ENCODE assay signal across 8 cellular contexts in genomic region chr22:19766506-19767426, GRCh38. TPM values are rescaled to one million over a fixed set of nuclear protein-coding genes. Genes with fewer than 3 reads are reported as not detected.
A peak's percentile ranks its signal among the peaks of the same experiment; 100 is the strongest.
DNase-seq lines count a peak whose midpoint lies in the region; ATAC-seq, FAIRE-seq and TF ChIP-seq lines count a peak whose summit lies in the region.

No MANE protein-coding gene starts in this region.

- WGBS in SK-N-SH (ENCODE audit: low lambda C conversion rate), result 14% methylated on average over 22 of the region's 105 CpGs
- WGBS in K562 (ENCODE audit: insufficient coverage, low coverage, missing lambda C conversion rate), result 60% methylated on average over 104 of the region's 105 CpGs
- no CpG with 5 or more reads among the region's 105 CpGs for WGBS in mesendoderm (ENCODE audit: extremely low coverage, insufficient coverage, low lambda C conversion rate)
- 2% methylated on average over 105 of the region's 105 CpGs for WGBS in thymus

- no peak overlapping the region for H2BK120ac ChIP-seq in mesendoderm (ENCODE audit: low read depth, low read length)

- H3K4me2 ChIP-seq in SK-N-SH, result peak overlapping the region; percentile 37; the same call in 1 of the 2 replicates
- H3K4me2 ChIP-seq in K562 (ENCODE audit: insufficient read depth, low read length), result peak overlapping the region; percentile 30
- no peak overlapping the region for H3K4me2 ChIP-seq in mesendoderm (ENCODE audit: low read length)

- H3K18ac ChIP-seq in mesendoderm (ENCODE audit: low read length), result no peak overlapping the region

- peak; percentile 70 for ATAC-seq in K562

- no peak overlapping the region for H3K27ac ChIP-seq in SK-N-SH (ENCODE audit: low read depth in 2 of 2, low read length in 1 of 2)
- H3K27ac ChIP-seq in K562 (ENCODE audit: extremely low read depth, low read depth, low read length), result peak overlapping the region; percentile 46; the same call in 1 of the 3 replicates
- H3K27ac ChIP-seq in mesendoderm (ENCODE audit: low read depth, low read length), result no peak overlapping the region
- no peak overlapping the region for H3K27ac ChIP-seq in thymus (ENCODE audit: low read depth)

- H2AFZ ChIP-seq in SK-N-SH (ENCODE audit: low read depth) (peak overlapping the region; percentile 51; the same call in 1 of the 2 replicates), K562 (ENCODE audit: low read depth, low read length) (peak overlapping the region; percentile 8; the same call in 1 of the 2 replicates)

- no peak overlapping the region for H3K4ac ChIP-seq in mesendoderm (ENCODE audit: low read depth, low read length)

- H2AK5ac ChIP-seq in mesendoderm (ENCODE audit: low read length), result no peak overlapping the region

- TF ChIP-seq POLR2A in K562 (conservative IDR thresholded peaks at IDR 0.05), result 0 out of 2 replicates have a peak, but pooled peaks have one; percentile 36

- intact Hi-C loops in K562 (cut with micrococcal nuclease), result loop anchor here (2.0 kb wide), 1 partner anchor 36 kb away; no protein-coding TSS in a partner anchor

- no peak overlapping the region for H4K8ac ChIP-seq in mesendoderm (ENCODE audit: low read depth, low read length)

- no peaks in the 10 kb centered on the region for H3K79me1 ChIP-seq in mesendoderm (ENCODE audit: low read length)

- H3K9me3 ChIP-seq in SK-N-SH (no peaks in the 10 kb centered on the region), K562 (replicated peaks; ENCODE audit: control insufficient read depth, insufficient read depth, low read depth, low read length) (no peaks in the 10 kb centered on the region), thymus (ENCODE audit: control insufficient read depth) (peaks cover 2% of the 10 kb centered on the region)

- H3K4me3 ChIP-seq in SK-N-SH (ENCODE audit: low read depth in 2 of 2, low read length in 1 of 2) (peak overlapping the region in 1 of 2 experiments; percentile 21; a peak in 1 of 4 replicates), K562 (peak overlapping the region; percentile 34), mesendoderm (ENCODE audit: low read length) (no peak overlapping the region), thymus (ENCODE audit: low read length) (peak overlapping the region; percentile 23)

- H3F3A ChIP-seq in SK-N-SH (replicated peaks; ENCODE audit: insufficient read depth), result no peaks in the 10 kb centered on the region

- H4K5ac ChIP-seq in mesendoderm (ENCODE audit: low read length), result no peak overlapping the region

- H3K23ac ChIP-seq in mesendoderm (ENCODE audit: low read length), result no peak overlapping the region

- BruUV-seq in K562 (replicated peaks; lab: Mats Ljungman, UMichigan), result no TSS peak

- no peak overlapping the region for H2BK5ac ChIP-seq in mesendoderm (ENCODE audit: low read length)

- TF ChIP-seq RAD21 in SK-N-SH (IDR thresholded peaks at IDR 0.05; ENCODE audit: low read length) (no peak), K562 (CRISPR knock-in tag; conservative IDR thresholded peaks at IDR 0.05 in 1 of 2, IDR thresholded peaks at IDR 0.05 in 1 of 2) (peak in 1 of 2 experiments; percentile 71; a peak in 2 of 4 replicates)

- H3K9me2 ChIP-seq in SK-N-SH, result no peaks in the 10 kb centered on the region

- FAIRE-seq in K562 (lab: Jason Lieb, UNC), result no peak

- H3K27me3 ChIP-seq in SK-N-SH (ENCODE audit: insufficient read depth) (peaks cover 34% of the 10 kb centered on the region), K562 (ENCODE audit: control insufficient read depth in 2 of 2, insufficient read depth in 2 of 2, low read length in 2 of 2) (peaks cover 0 to 14% of the 10 kb centered on the region in 2 experiments; a peak in 2 of 5 replicates), mesendoderm (ENCODE audit: insufficient read depth, low read length, poor library complexity) (peaks cover 67% of the 10 kb centered on the region), thymus (ENCODE audit: control insufficient read depth, insufficient read depth) (peaks cover 77% of the 10 kb centered on the region)

- 0 out of 4 replicates have a peak, but pooled peaks of 1 of the 2 experiments have one; percentile 6 for TF ChIP-seq EP300 in SK-N-SH (IDR thresholded peaks at IDR 0.05; ENCODE audit: borderline replicate concordance in 1 of 2, low read depth in 1 of 2, low read length in 1 of 2)
- 0 out of 2 replicates have a peak, but pooled peaks have one; percentile 16 for TF ChIP-seq EP300 in K562 (IDR thresholded peaks at IDR 0.05; ENCODE audit: low read length)

- no peak overlapping the region for H2BK15ac ChIP-seq in mesendoderm (replicated peaks; ENCODE audit: low read depth)

- H3K9ac ChIP-seq in SK-N-SH (no peak overlapping the region), K562 (ENCODE audit: insufficient read depth in 1 of 2, low read depth in 2 of 2, low read length in 2 of 2) (peak overlapping the region in 1 of 2 experiments; percentile 74; a peak in 3 of 4 replicates), mesendoderm (ENCODE audit: low read length) (no peak overlapping the region)

- TF ChIP-seq CTCF in SK-N-SH (IDR thresholded peaks at IDR 0.05) (peak; percentile 32; the same call in 1 of the 2 replicates), K562 (IDR thresholded peaks at IDR 0.05 in 2 of 3, conservative IDR thresholded peaks at IDR 0.05 in 1 of 3; ENCODE audit: insufficient read depth in 2 of 3, low read depth in 1 of 3, low read length in 3 of 3) (peak; percentile 71 to 79 (median 75))

- CTCF ChIA-PET in SK-N-SH (lab: Yijun Ruan, JAX), result interaction anchor here (0.9 to 3.0 kb wide), 3 partner anchors 34 to 125 kb away, joined by 3 to 15 read pairs (median 4); no protein-coding TSS in a partner anchor
- CTCF ChIA-PET in K562 (lab: Yijun Ruan, JAX; ENCODE audit: low intra/inter-chr PET ratio), result interaction anchor here (0.6 to 1.7 kb wide), 3 partner anchors 10 to 78 kb away, joined by 3 to 9 read pairs (median 5); no protein-coding TSS in a partner anchor

- DNase-seq in EH (ENCODE audit: low read depth) (peak; percentile 31), SK-N-SH (peak; percentile 78), K562 (ENCODE audit: extremely low read depth in 1 of 4, low spot score in 3 of 4) (peak; percentile 82 to 86 (median 84)), mesendoderm (peak; percentile 71), mesenteric fat pad (ENCODE audit: low spot score) (no peak), NCI-H446 treated with DMSO at 0.1 percent for 48 hours (lab: John Stamatoyannopoulos, UW) (no peak)
- DNase-seq in NK-92 treated with Interleukin-12 subunit alpha and Interleukin-12 subunit beta, amount 100 ng/mL, for 24 hours (lab: John Stamatoyannopoulos, UW), result no peak

- in situ Hi-C loops in K562 (cut with MboI), result no loop called here

- H3K36me3 ChIP-seq in SK-N-SH (replicated peaks in 1 of 2; ENCODE audit: control insufficient read depth in 1 of 2, insufficient read depth in 2 of 2, low read length in 1 of 2), result no peaks in the 10 kb centered on the region
- peaks cover 8% of the 10 kb centered on the region; the same call in 1 of the 3 replicates for H3K36me3 ChIP-seq in K562 (ENCODE audit: control insufficient read depth, insufficient read depth, low read length)
- no peaks in the 10 kb centered on the region for H3K36me3 ChIP-seq in mesendoderm (ENCODE audit: control insufficient read depth, insufficient read depth, low read length)
- H3K36me3 ChIP-seq in thymus (ENCODE audit: control insufficient read depth, insufficient read depth), result no peaks in the 10 kb centered on the region

- H4K20me1 ChIP-seq in SK-N-SH (ENCODE audit: insufficient read depth), result no peaks in the 10 kb centered on the region
- H4K20me1 ChIP-seq in K562 (replicated peaks; ENCODE audit: control insufficient read depth, insufficient read depth, low read length), result 0 out of 2 replicates have a peak, but pooled peaks cover 3% of the 10 kb centered on the region

- peak overlapping the region; percentile 34 for H3K56ac ChIP-seq in mesendoderm (ENCODE audit: low read length)

- H3K4me1 ChIP-seq in SK-N-SH (ENCODE audit: control insufficient read depth in 1 of 2, insufficient read depth in 2 of 2, low read depth in 1 of 2, low read length in 1 of 2) (no peaks in the 10 kb centered on the region; a peak in 1 of 4 replicates), K562 (replicated peaks in 1 of 2; ENCODE audit: control insufficient read depth in 2 of 2, insufficient read depth in 2 of 2, low read length in 2 of 2) (peaks cover 6 to 89% of the 10 kb centered on the region in 2 experiments; a peak in 3 of 5 replicates), mesendoderm (ENCODE audit: control insufficient read depth, low read depth, low read length) (peaks cover 3% of the 10 kb centered on the region), thymus (ENCODE audit: control insufficient read depth, insufficient read depth, low read length) (no peaks in the 10 kb centered on the region)

- peaks cover 6% of the 10 kb centered on the region for H3K9me1 ChIP-seq in K562 (ENCODE audit: control insufficient read depth, insufficient read depth, low read length)

- POLR2A ChIA-PET in SK-N-SH (lab: Yijun Ruan, JAX) (no interaction called here), K562 (lab: Yijun Ruan, JAX) (interaction anchor here (0.6 to 6.7 kb wide), 6 partner anchors 10 to 95 kb away, joined by 3 to 78 read pairs (median 4); no protein-coding TSS in a partner anchor)

- H3K79me2 ChIP-seq in SK-N-SH (ENCODE audit: insufficient read depth) (no peaks in the 10 kb centered on the region), K562 (ENCODE audit: control insufficient read depth, insufficient read depth, low read length) (peaks cover 17% of the 10 kb centered on the region), mesendoderm (ENCODE audit: control insufficient read depth, insufficient read depth, low read length) (no peaks in the 10 kb centered on the region)

RNA-seq across cellular contexts. Expression of gene TBX1, which starts 6.2 kb away (rescaled TPM):
- polyA plus RNA-seq in SK-N-SH (2012; rRNA removed) (not detected in 2 replicates), K562 (2011; rRNA removed) (2.5 and 9.5 TPM in 2 replicates), K562 (2014; fragmentation: Illumina TruSeq; extraction: Trizol) (8.0 and 12.8 TPM in 2 replicates), K562 (2014; fragmentation: Nextera tagmentation; extraction: Ambion mirVana) (under 1 TPM; 0.07 to 0.11 TPM), K562 (2014; rRNA removed) (14.7 and 17.1 TPM in 2 replicates), thymus (0.96 TPM)
- 0.07 TPM in 1 of 2 replicates, not detected in the other for polyA plus RNA-seq in SK-N-SH (2012; cell fraction: cytosol; rRNA removed)
- polyA plus RNA-seq in SK-N-SH (2012; cell fraction: nucleus; rRNA removed), result 0.29 and 0.41 TPM in 2 replicates
- total RNA-seq in K562 (2011; cell fraction: chromatin; rRNA removed; ENCODE audit: low replicate concordance), result 31.9 and 90.7 TPM in 2 replicates
- total RNA-seq in K562 (2011; cell fraction: nucleolus; rRNA removed), result 41.9 and 52.4 TPM in 2 replicates
- 40.6 and 47.0 TPM in 2 replicates for total RNA-seq in K562 (2011; cell fraction: nucleoplasm; rRNA removed)
- total RNA-seq in K562 (2014; rRNA removed) (8.9 and 14.0 TPM in 2 replicates), K562 (2014; rRNA removed; fragmentation: Illumina TruSeq; extraction: Trizol) (2.1 and 2.6 TPM in 2 replicates), K562 (2015; rRNA removed; fragmentation: Illumina TruSeq; extraction: Trizol) (3.5 and 3.9 TPM in 2 replicates), K562 (2021) (34.2 and 35.0 TPM in 2 replicates), mesenteric fat pad (3.0 TPM)
- 5.8 and 7.7 TPM in 2 replicates for polyA plus RNA-seq in K562 (2011; cell fraction: cytosol; rRNA removed)
- 55.1 and 87.1 TPM in 2 replicates for polyA plus RNA-seq in K562 (2011; cell fraction: nucleus; rRNA removed)
- 12.4 and 14.0 TPM in 2 replicates for polyA plus RNA-seq in K562 (2012)
- 2.2 and 5.5 TPM in 2 replicates for polyA minus RNA-seq in K562 (2011; rRNA and poly(A)+ RNA removed)
- polyA minus RNA-seq in K562 (2011; cell fraction: cytosol; rRNA and poly(A)+ RNA removed), result 5.4 and 22.9 TPM in 2 replicates
- polyA minus RNA-seq in K562 (2011; cell fraction: nucleus; rRNA and poly(A)+ RNA removed), result 20.1 and 45.7 TPM in 2 replicates
- 0.03 TPM for polyA plus RNA-seq in mesendoderm (2013, experiment 1 of 2)
- polyA plus RNA-seq in mesendoderm (2013, experiment 2 of 2), result 0.10 TPM

RNA-seq across cellular contexts. Expression of gene GP1BB, which starts 43.4 kb away (rescaled TPM):
- polyA plus RNA-seq in SK-N-SH (2012; rRNA removed), result 0.49 and 1.5 TPM in 2 replicates
- polyA plus RNA-seq in SK-N-SH (2012; cell fraction: cytosol; rRNA removed), result 0.49 and 0.85 TPM in 2 replicates
- 7.2 and 43.4 TPM in 2 replicates for polyA plus RNA-seq in SK-N-SH (2012; cell fraction: nucleus; rRNA removed)
- total RNA-seq in K562 (2011; cell fraction: chromatin; rRNA removed; ENCODE audit: low replicate concordance), result 12.5 and 89.3 TPM in 2 replicates
- 145 and 149 TPM in 2 replicates for total RNA-seq in K562 (2011; cell fraction: nucleolus; rRNA removed)
- total RNA-seq in K562 (2011; cell fraction: nucleoplasm; rRNA removed), result 44.7 and 52.3 TPM in 2 replicates
- 85.2 and 90.0 TPM in 2 replicates for total RNA-seq in K562 (2014; rRNA removed)
- total RNA-seq in K562 (2014; rRNA removed; fragmentation: Illumina TruSeq; extraction: Trizol), result 2.1 and 2.8 TPM in 2 replicates
- total RNA-seq in K562 (2015; rRNA removed; fragmentation: Illumina TruSeq; extraction: Trizol), result 1.6 and 5.2 TPM in 2 replicates
- 139 and 162 TPM in 2 replicates for total RNA-seq in K562 (2021)
- 9.2 and 33.6 TPM in 2 replicates for polyA plus RNA-seq in K562 (2011; rRNA removed)
- polyA plus RNA-seq in K562 (2011; cell fraction: cytosol; rRNA removed), result 60.0 and 286 TPM in 2 replicates
- 103 and 165 TPM in 2 replicates for polyA plus RNA-seq in K562 (2011; cell fraction: nucleus; rRNA removed)
- polyA plus RNA-seq in K562 (2012), result 49.9 and 97.0 TPM in 2 replicates
- polyA plus RNA-seq in K562 (2014; fragmentation: Illumina TruSeq; extraction: Trizol), result 1.6 and 15.2 TPM in 2 replicates
- 1 to 10 TPM in 1 of 2 experiments, under 1 TPM in 1; 0.69 to 1.1 TPM for polyA plus RNA-seq in K562 (2014; fragmentation: Nextera tagmentation; extraction: Ambion mirVana)
- 110 and 150 TPM in 2 replicates for polyA plus RNA-seq in K562 (2014; rRNA removed)
- 2.4 and 2.8 TPM in 2 replicates for polyA minus RNA-seq in K562 (2011; rRNA and poly(A)+ RNA removed)
- polyA minus RNA-seq in K562 (2011; cell fraction: cytosol; rRNA and poly(A)+ RNA removed), result 43.2 and 113 TPM in 2 replicates
- 19.4 and 37.3 TPM in 2 replicates for polyA minus RNA-seq in K562 (2011; cell fraction: nucleus; rRNA and poly(A)+ RNA removed)
- polyA plus RNA-seq in mesendoderm (2013, experiment 1 of 2), result 0.52 TPM
- 0.45 TPM for polyA plus RNA-seq in mesendoderm (2013, experiment 2 of 2)
- 9.6 TPM for polyA plus RNA-seq in thymus
- total RNA-seq in mesenteric fat pad, result 1.8 TPM

RNA-seq across cellular contexts. Expression of gene SEPTIN5, which starts 52.5 kb away (rescaled TPM):
- polyA plus RNA-seq in SK-N-SH (2012; rRNA removed), result 10.4 and 14.0 TPM in 2 replicates
- 6.1 and 11.1 TPM in 2 replicates for polyA plus RNA-seq in SK-N-SH (2012; cell fraction: cytosol; rRNA removed)
- 34.8 and 52.6 TPM in 2 replicates for polyA plus RNA-seq in SK-N-SH (2012; cell fraction: nucleus; rRNA removed)
- total RNA-seq in K562 (2011; cell fraction: chromatin; rRNA removed; ENCODE audit: low replicate concordance), result 625 and 1,610 TPM in 2 replicates
- 538 and 650 TPM in 2 replicates for total RNA-seq in K562 (2011; cell fraction: nucleolus; rRNA removed)
- 407 and 495 TPM in 2 replicates for total RNA-seq in K562 (2011; cell fraction: nucleoplasm; rRNA removed)
- total RNA-seq in K562 (2014; rRNA removed), result 116 and 125 TPM in 2 replicates
- total RNA-seq in K562 (2014; rRNA removed; fragmentation: Illumina TruSeq; extraction: Trizol), result 92.5 and 94.6 TPM in 2 replicates
- total RNA-seq in K562 (2015; rRNA removed; fragmentation: Illumina TruSeq; extraction: Trizol), result 28.1 and 34.9 TPM in 2 replicates
- 177 and 195 TPM in 2 replicates for total RNA-seq in K562 (2021)
- 119 and 238 TPM in 2 replicates for polyA plus RNA-seq in K562 (2011; rRNA removed)
- polyA plus RNA-seq in K562 (2011; cell fraction: cytosol; rRNA removed), result 143 and 156 TPM in 2 replicates
- polyA plus RNA-seq in K562 (2011; cell fraction: nucleus; rRNA removed), result 671 and 957 TPM in 2 replicates
- 122 and 123 TPM in 2 replicates for polyA plus RNA-seq in K562 (2012)
- 135 and 164 TPM in 2 replicates for polyA plus RNA-seq in K562 (2014; fragmentation: Illumina TruSeq; extraction: Trizol)
- polyA plus RNA-seq in K562 (2014; fragmentation: Nextera tagmentation; extraction: Ambion mirVana), result 1 to 10 TPM in 1 of 2 experiments, under 1 TPM in 1; 0.03 to 1.9 TPM
- 129 and 135 TPM in 2 replicates for polyA plus RNA-seq in K562 (2014; rRNA removed)
- polyA minus RNA-seq in K562 (2011; rRNA and poly(A)+ RNA removed), result 306 and 458 TPM in 2 replicates
- 83.2 and 205 TPM in 2 replicates for polyA minus RNA-seq in K562 (2011; cell fraction: cytosol; rRNA and poly(A)+ RNA removed)
- polyA minus RNA-seq in K562 (2011; cell fraction: nucleus; rRNA and poly(A)+ RNA removed), result 284 and 666 TPM in 2 replicates
- 6.2 TPM for polyA plus RNA-seq in mesendoderm (2013, experiment 1 of 2)
- 5.7 TPM for polyA plus RNA-seq in mesendoderm (2013, experiment 2 of 2)
- polyA plus RNA-seq in thymus, result 22.2 TPM
- 7.0 TPM for total RNA-seq in mesenteric fat pad

Comparison
In these comparisons a context has a peak if more than half of its experiments do, and no peak if none do; other contexts are left out.
1. DNase-seq: peak in EH (single experiment), SK-N-SH (single experiment), K562 (4 of 4) and mesendoderm (single experiment); none in mesenteric fat pad (single experiment), NK-92 treated with Interleukin-12 subunit alpha and Interleukin-12 subunit beta, amount 100 ng/mL, for 24 hours (single experiment) and NCI-H446 treated with DMSO at 0.1 percent for 48 hours (single experiment).